ENCODE assay signal across 14 cellular contexts in genomic region chr1:41957568-41957967, GRCh38. TPM values are rescaled to one million over a fixed set of nuclear protein-coding genes. Genes with fewer than 3 reads are reported as not detected.
A peak's percentile ranks its signal among the peaks of the same experiment; 100 is the strongest.
DNase-seq lines count a peak whose midpoint lies in the region; ATAC-seq and FAIRE-seq lines count a peak whose summit lies in the region.
"Had no signal": no experiment of that assay in that cellular context is flagged by ENCODE, and none has a peak within 500 bp of the region (broad histone marks: within the 10 kb centered on the region; RNA-seq: fewer than 3 reads in every experiment).

No MANE protein-coding gene starts in this region.

- no peaks in the 10 kb centered on the region for H3K36me3 ChIP-seq in small intestine (ENCODE audit: control insufficient read depth in 2 of 2, insufficient read depth in 2 of 2, low read length in 2 of 2)
- H3K36me3 ChIP-seq: SJCRH30 had no signal

- H3K27me3 ChIP-seq in small intestine (ENCODE audit: control insufficient read depth in 2 of 2, insufficient read depth in 2 of 2, low read length in 2 of 2), result no peaks in the 10 kb centered on the region
- H3K27me3 ChIP-seq: SJCRH30 had no signal

- H3K4me3 ChIP-seq in small intestine (ENCODE audit: low read depth in 1 of 2, low read length in 2 of 2), result no peak overlapping the region
- H3K4me3 ChIP-seq: SJCRH30 had no signal

- WGBS in small intestine, 3 donors, result 81 to 90% (median 87%) methylated on average over 3 of the region's 3 CpGs

- H3K4me1 Mint-ChIP-seq in activated T-helper 1 cell treated with anti-CD3 and anti-CD28 coated beads, Interleukin-12 subunit alpha, Interleukin-12 subunit beta, Interleukin-2, Interleukin-4 antibody, amounts not matched to agents 30 ng/mL and 10 ng/mL and 1 ng/mL, durations not matched to agents 14 hours and 24 hours and 36 hours (ENCODE audit: low read depth), result peaks cover 13% of the 10 kb centered on the region

- H3K9me3 ChIP-seq in small intestine (ENCODE audit: control insufficient read depth, low read depth), result no peaks in the 10 kb centered on the region
- H3K9me3 ChIP-seq: SJCRH30 had no signal

- H3K27ac Mint-ChIP-seq in activated T-helper 1 cell treated with anti-CD3 and anti-CD28 coated beads, Interleukin-12 subunit alpha, Interleukin-12 subunit beta, Interleukin-2, Interleukin-4 antibody, amounts not matched to agents 30 ng/mL and 10 ng/mL and 1 ng/mL, durations not matched to agents 14 hours and 24 hours and 36 hours, result no peak overlapping the region
- H3K27ac Mint-ChIP-seq: activated CD8-positive, alpha-beta memory T cell treated with anti-CD3 and anti-CD28 coated beads, Interleukin-2, amount 10 ng/mL, durations not matched to agents 7 days and 5 days; activated naive CD4-positive, alpha-beta T cell treated with anti-CD3 and anti-CD28 coated beads, Interleukin-2, amount 10 ng/mL, durations not matched to agents 7 days and 5 days had no signal

- no peak for ATAC-seq in HG02970 (IDR thresholded peaks at IDR 0.05; ENCODE audit: low FRiP score, unreplicated experiment)
- ATAC-seq: activated CD8-positive, alpha-beta memory T cell treated with anti-CD3 and anti-CD28 coated beads, Interleukin-2, amount 10 ng/mL, durations not matched to agents 7 days and 5 days had no signal

- H3K27me3 Mint-ChIP-seq in activated T-helper 1 cell treated with anti-CD3 and anti-CD28 coated beads, Interleukin-12 subunit alpha, Interleukin-12 subunit beta, Interleukin-2, Interleukin-4 antibody, amounts not matched to agents 30 ng/mL and 10 ng/mL and 1 ng/mL, durations not matched to agents 14 hours and 24 hours and 36 hours (ENCODE audit: insufficient read depth), result no peaks in the 10 kb centered on the region
- H3K27me3 Mint-ChIP-seq: activated CD8-positive, alpha-beta memory T cell treated with anti-CD3 and anti-CD28 coated beads, Interleukin-2, amount 10 ng/mL, durations not matched to agents 7 days and 5 days; activated naive CD4-positive, alpha-beta T cell treated with anti-CD3 and anti-CD28 coated beads, Interleukin-2, amount 10 ng/mL, durations not matched to agents 7 days and 5 days had no signal

- DNase-seq in Daoy (ENCODE audit: low read depth) (peak; percentile 77), NCI-H226 (peak; percentile 72), dermis blood vessel endothelial cell (peak; percentile 5), kidney glomerular epithelial cell (lab: John Stamatoyannopoulos, UW) (peak; percentile 56), small intestine (no peak)
- no peak for DNase-seq in activated CD8-positive, alpha-beta memory T cell treated with anti-CD3 and anti-CD28 coated beads, Interleukin-2, amount 50 U/mL, for 4 hours
- DNase-seq in activated T-helper 1 cell treated with anti-CD3 and anti-CD28 coated beads, Interleukin-12 subunit alpha, Interleukin-12 subunit beta, Interleukin-2, Interleukin-4 antibody, amounts not matched to agents 30 ng/mL and 10 ng/mL and 1 ng/mL, durations not matched to agents 14 hours and 24 hours and 36 hours (ENCODE audit: low spot score), result no peak
- DNase-seq: activated CD8-positive, alpha-beta memory T cell treated with anti-CD3 and anti-CD28 coated beads, Interleukin-2, amount 10 ng/mL, durations not matched to agents 7 days and 5 days; activated naive CD4-positive, alpha-beta T cell treated with anti-CD3 and anti-CD28 coated beads, Interleukin-2, amount 10 ng/mL, durations not matched to agents 7 days and 5 days; erythroblast; NCI-H2081; SJCRH30; stimulated activated CD4-positive, alpha-beta T cell treated with anti-CD3 and anti-CD28 coated beads, Interleukin-12 subunit alpha, Interleukin-12 subunit beta, amount 100 ng/mL, for 4 hours had no signal

- H3K4me1 ChIP-seq in small intestine (ENCODE audit: control insufficient read depth in 2 of 2, insufficient read depth in 1 of 2, low read depth in 1 of 2, low read length in 1 of 2), result no peaks in the 10 kb centered on the region

- no peak overlapping the region for H3K4me3 Mint-ChIP-seq in activated T-helper 1 cell treated with anti-CD3 and anti-CD28 coated beads, Interleukin-12 subunit alpha, Interleukin-12 subunit beta, Interleukin-2, Interleukin-4 antibody, amounts not matched to agents 30 ng/mL and 10 ng/mL and 1 ng/mL, durations not matched to agents 14 hours and 24 hours and 36 hours
- H3K4me3 Mint-ChIP-seq: activated CD8-positive, alpha-beta memory T cell treated with anti-CD3 and anti-CD28 coated beads, Interleukin-2, amount 10 ng/mL, durations not matched to agents 7 days and 5 days; activated naive CD4-positive, alpha-beta T cell treated with anti-CD3 and anti-CD28 coated beads, Interleukin-2, amount 10 ng/mL, durations not matched to agents 7 days and 5 days had no signal

- no peak for FAIRE-seq in small intestine (lab: Jason Lieb, UNC)

- peaks cover under 1% of the 10 kb centered on the region for H3K9me3 Mint-ChIP-seq in activated T-helper 1 cell treated with anti-CD3 and anti-CD28 coated beads, Interleukin-12 subunit alpha, Interleukin-12 subunit beta, Interleukin-2, Interleukin-4 antibody, amounts not matched to agents 30 ng/mL and 10 ng/mL and 1 ng/mL, durations not matched to agents 14 hours and 24 hours and 36 hours

- intact Hi-C loops in activated T-helper 1 cell treated with anti-CD3 and anti-CD28 coated beads, Interleukin-12 subunit alpha, Interleukin-12 subunit beta, Interleukin-2, Interleukin-4 antibody, amounts not matched to agents 30 ng/mL and 10 ng/mL and 1 ng/mL, durations not matched to agents 14 hours and 24 hours and 36 hours (cut with micrococcal nuclease), result no loop called here

- H3K36me3 Mint-ChIP-seq in activated T-helper 1 cell treated with anti-CD3 and anti-CD28 coated beads, Interleukin-12 subunit alpha, Interleukin-12 subunit beta, Interleukin-2, Interleukin-4 antibody, amounts not matched to agents 30 ng/mL and 10 ng/mL and 1 ng/mL, durations not matched to agents 14 hours and 24 hours and 36 hours (ENCODE audit: low read depth), result no peaks in the 10 kb centered on the region
- H3K36me3 Mint-ChIP-seq: activated CD8-positive, alpha-beta memory T cell treated with anti-CD3 and anti-CD28 coated beads, Interleukin-2, amount 10 ng/mL, durations not matched to agents 7 days and 5 days; activated naive CD4-positive, alpha-beta T cell treated with anti-CD3 and anti-CD28 coated beads, Interleukin-2, amount 10 ng/mL, durations not matched to agents 7 days and 5 days had no signal

- no peak overlapping the region for H3K27ac ChIP-seq in small intestine (ENCODE audit: low read depth in 1 of 2, low read length in 1 of 2)
- H3K27ac ChIP-seq: SJCRH30 had no signal

RNA-seq across cellular contexts. Expression of gene HIVEP3, which starts 38.8 kb away (rescaled TPM):
- 7.5 and 9.5 TPM in 2 replicates for total RNA-seq in Daoy (2014; rRNA removed; shearing (Covaris generic))
- 0.85 and 0.93 TPM in 2 replicates for total RNA-seq in dermis blood vessel endothelial cell
- polyA plus RNA-seq in small intestine, result 1 to 10 TPM in 2 of 3 donors, under 1 TPM in 1; 0.67 to 2.2 (median 1.3) TPM
- total RNA-seq in activated T-helper 1 cell treated with anti-CD3 and anti-CD28 coated beads, Interleukin-12 subunit alpha, Interleukin-12 subunit beta, Interleukin-2, Interleukin-4 antibody, amounts not matched to agents 30 ng/mL and 10 ng/mL and 1 ng/mL, durations not matched to agents 14 hours and 24 hours and 36 hours, result 75.4 and 76.7 TPM in 2 replicates

Comparison
In these comparisons a context has a peak if more than half of its experiments do, and no peak if none do; other contexts are left out.
1. DNase-seq: peak in Daoy (single experiment), NCI-H226 (single experiment), dermis blood vessel endothelial cell (single experiment) and kidney glomerular epithelial cell (single experiment); none in small intestine (single experiment), activated CD8-positive, alpha-beta memory T cell treated with anti-CD3 and anti-CD28 coated beads, Interleukin-2, amount 50 U/mL, for 4 hours (single experiment) and activated T-helper 1 cell treated with anti-CD3 and anti-CD28 coated beads, Interleukin-12 subunit alpha, Interleukin-12 subunit beta, Interleukin-2, Interleukin-4 antibody, amounts not matched to agents 30 ng/mL and 10 ng/mL and 1 ng/mL, durations not matched to agents 14 hours and 24 hours and 36 hours (single experiment).